In the genomic region with DNA sequence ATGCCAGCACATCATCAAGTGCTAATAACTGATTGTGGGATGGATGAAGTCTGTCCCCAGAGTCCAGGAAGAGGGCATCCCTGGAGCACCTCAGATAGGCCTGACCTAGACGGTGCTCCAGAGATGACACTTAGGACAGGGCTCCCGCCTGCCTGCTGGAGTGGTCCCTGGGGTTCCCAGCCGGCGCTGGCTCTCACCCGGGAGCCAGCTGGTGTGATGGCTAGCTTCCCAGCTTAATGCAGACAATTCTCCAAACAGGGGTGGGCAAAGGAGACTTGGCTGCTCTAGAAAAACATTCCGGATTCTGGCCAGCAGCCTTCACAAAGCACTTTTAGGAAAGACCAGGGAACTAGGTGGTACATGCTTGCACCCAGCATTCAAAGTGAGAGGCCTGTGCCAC, we compare ENCODE assay signal across 1 cellular context.
TF ChIP-seq lines count a peak whose summit lies in the region.

No MANE protein-coding gene starts in this region.

TF ChIP-seq in IMR-90, 13 proteins besides CTCF, POLR2A, EP300 and RAD21:
- TF ChIP-seq SMC3 (IDR thresholded peaks at IDR 0.05; ENCODE audit: low read depth, low read length) (no peak), ELK1 (IDR thresholded peaks at IDR 0.05; ENCODE audit: borderline replicate concordance, low read depth, low read length) (no peak), FOS (IDR thresholded peaks at IDR 0.05; ENCODE audit: low read depth, low read length) (no peak), MAZ (IDR thresholded peaks at IDR 0.05; ENCODE audit: borderline replicate concordance, low read depth, low read length) (no peak), USF2 (IDR thresholded peaks at IDR 0.05; ENCODE audit: low read depth, low read length) (no peak)
